ENCODE assay signal across 1 cellular context in the genomic region with DNA sequence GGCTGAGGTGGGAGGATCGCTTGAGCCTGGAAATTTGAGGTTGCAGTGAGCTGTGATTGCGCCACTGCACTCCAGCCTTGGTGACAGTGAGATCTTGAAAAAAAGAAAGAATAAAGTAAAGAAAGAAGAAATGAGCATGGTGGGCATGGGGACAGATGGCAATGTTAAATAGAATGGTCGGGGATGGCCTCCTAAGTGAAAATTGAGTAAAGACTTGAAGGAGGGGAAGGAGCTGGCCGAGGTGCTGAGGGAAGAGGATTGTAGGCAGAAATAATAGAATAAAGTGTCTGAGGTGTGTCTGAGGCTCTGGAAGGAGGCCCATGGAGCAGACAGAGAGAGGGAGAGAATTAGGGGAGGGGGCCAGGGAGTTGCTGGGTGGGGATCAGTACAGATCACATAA. TPM values are rescaled to one million over a fixed set of nuclear protein-coding genes. Genes with fewer than 3 reads are reported as not detected.
"Had no signal": no experiment of that assay in that cellular context is flagged by ENCODE, and none has a peak within 500 bp of the region (broad histone marks: within the 10 kb centered on the region; RNA-seq: fewer than 3 reads in every experiment).

No MANE protein-coding gene starts in this region.

RNA-seq across cellular contexts. Expression of gene GARIN1A, which starts 26.2 kb away (rescaled TPM):
- polyA plus RNA-seq: immature natural killer cell had no signal
